ENCODE assay signal across 21 cellular contexts in genomic region chr16:88721815-88722755, GRCh38. TPM values are rescaled to one million over a fixed set of nuclear protein-coding genes. Genes with fewer than 3 reads are reported as not detected.
"Had no signal": no experiment of that assay in that cellular context is flagged by ENCODE, and none has a peak within 500 bp of the region (broad histone marks: within the 10 kb centered on the region; RNA-seq: fewer than 3 reads in every experiment).

No MANE protein-coding gene starts in this region.

- H3K4me3 ChIP-seq: SJCRH30 had no signal

- H3K9ac ChIP-seq: KMS-11 had no signal

- H3K4me1 ChIP-seq: SJCRH30 had no signal

- H3K27ac ChIP-seq: KMS-11, SJCRH30 had no signal

- H3K4me2 ChIP-seq: KMS-11 had no signal

- ATAC-seq: Panc1, Right ventricle myocardium inferior, SK-N-SH treated with all-trans-retinoic acid at 6 μM for 48 hours had no signal

- H3K27me3 ChIP-seq: SJCRH30 had no signal

- DNase-seq: IMR-90, Kasumi-1, MM.1S, NCI-H1092 treated with DMSO at 0.1 percent for 48 hours, NCI-H1436, NCI-H187, NCI-H2029, NCI-H2081 treated with DMSO at 0.1 percent for 48 hours, NCI-H2171, NCI-H226, NCI-H446, NCI-H510A, NCI-H524 treated with DMSO at 0.1 percent for 48 hours, NCI-H774, SHP77 treated with DMSO at 0.1 percent for 48 hours, SJCRH30 had no signal

- H3K9me3 ChIP-seq: SJCRH30 had no signal

RNA-seq across cellular contexts. Expression of gene SNAI3, which starts 35.8 kb away (rescaled TPM):
- total RNA-seq: IMR-90, M059J had no signal
